1 cellular context compared by ENCODE assay signal in genomic region chr16:25040543-25040942, GRCh38.
TF ChIP-seq lines count a peak whose summit lies in the region.

No MANE protein-coding gene starts in this region.

TF ChIP-seq in WTC11, 78 proteins besides CTCF, POLR2A, EP300 and RAD21 (continued from another document):
- TF ChIP-seq ATF6 (CRISPR knock-in tag; IDR thresholded peaks at IDR 0.05) (no peak), ZNF425 (CRISPR knock-in tag; conservative IDR thresholded peaks at IDR 0.05) (no peak), ESRRA (CRISPR knock-in tag; IDR thresholded peaks at IDR 0.05; ENCODE audit: borderline replicate concordance) (no peak), FOXK1 (CRISPR knock-in tag; IDR thresholded peaks at IDR 0.05) (no peak), HMGXB4 (CRISPR knock-in tag; IDR thresholded peaks at IDR 0.05) (no peak), ZNF396 (CRISPR knock-in tag; IDR thresholded peaks at IDR 0.05; ENCODE audit: borderline replicate concordance) (no peak)
